12 cellular contexts compared by ENCODE assay signal in the genomic region with DNA sequence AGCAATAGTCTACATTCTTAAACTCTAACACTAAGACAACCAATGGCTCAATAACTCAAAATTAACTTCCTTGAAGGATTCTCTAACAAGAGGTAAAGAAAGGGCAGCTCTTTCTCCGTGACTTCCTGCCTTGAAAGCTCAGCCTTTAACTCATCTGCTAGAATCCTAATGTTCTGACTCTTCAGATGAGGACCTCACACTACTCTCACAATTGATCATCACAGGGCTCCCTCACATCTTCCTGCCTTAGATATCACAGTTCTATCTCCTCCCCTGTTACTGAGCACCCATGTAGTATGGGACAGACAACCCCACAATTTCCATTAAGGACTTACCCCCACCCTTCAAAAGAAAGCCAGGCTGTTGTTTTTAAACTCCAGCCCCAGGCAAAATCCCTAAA. TPM values are rescaled to one million over a fixed set of nuclear protein-coding genes. Genes with fewer than 3 reads are reported as not detected.
DNase-seq lines count a peak whose midpoint lies in the region; ATAC-seq and TF ChIP-seq lines count a peak whose summit lies in the region.
"Had no signal": no experiment of that assay in that cellular context is flagged by ENCODE, and none has a peak within 500 bp of the region (broad histone marks: within the 10 kb centered on the region; RNA-seq: fewer than 3 reads in every experiment).

No MANE protein-coding gene starts in this region.

- H2AFZ ChIP-seq in IMR-90 (replicated peaks; ENCODE audit: low read length, poor library complexity) (no peak overlapping the region), mesenchymal stem cell (ENCODE audit: low read depth, low read length) (no peak overlapping the region)

- 100% methylated on average over 1 of the region's 1 CpG; no CpG with 5 or more reads in 1 of the 2 experiments for WGBS in IMR-90 (ENCODE audit: extremely low coverage in 2 of 2, insufficient read length in 1 of 2), 2 experiments
- 79% methylated on average over 1 of the region's 1 CpG for WGBS in mesenchymal stem cell

- H4K8ac ChIP-seq in IMR-90 (ENCODE audit: low read depth in 2 of 2, low read length in 2 of 2) = no peak overlapping the region
- no peak overlapping the region for H4K8ac ChIP-seq in mesenchymal stem cell (ENCODE audit: low read length)

- H3K27ac Mint-ChIP-seq in activated CD4-positive, alpha-beta T cell treated with anti-CD3 and anti-CD28 coated beads for 36 hours = peak overlapping the region; percentile 84

- TF ChIP-seq RAD21 in IMR-90 (IDR thresholded peaks at IDR 0.05; ENCODE audit: low read length) = no peak

- H3K27me3 Mint-ChIP-seq in activated CD4-positive, alpha-beta T cell treated with anti-CD3 and anti-CD28 coated beads for 36 hours = no peaks in the 10 kb centered on the region

- H3K18ac ChIP-seq in IMR-90 (ENCODE audit: low read depth, low read length) = no peak overlapping the region
- no peak overlapping the region for H3K18ac ChIP-seq in mesenchymal stem cell (ENCODE audit: low read depth in 1 of 2, low read length in 2 of 2)

- peaks cover 8% of the 10 kb centered on the region for H3K36me3 Mint-ChIP-seq in activated CD4-positive, alpha-beta T cell treated with anti-CD3 and anti-CD28 coated beads for 36 hours (ENCODE audit: low read depth)

- no peak overlapping the region for H3K27ac ChIP-seq in IMR-90 (ENCODE audit: insufficient read depth, low read length)
- H3K27ac ChIP-seq in mesenchymal stem cell (ENCODE audit: low read length, poor library complexity, severe bottlenecking) = peak overlapping the region; percentile 10
- no peak overlapping the region for H3K27ac ChIP-seq in lower lobe of right lung
- H3K27ac ChIP-seq: SJCRH30 had no signal

- no peak overlapping the region for H2AK5ac ChIP-seq in IMR-90 (ENCODE audit: low read depth, low read length)
- no peak overlapping the region for H2AK5ac ChIP-seq in mesenchymal stem cell (ENCODE audit: low read length, severe bottlenecking)

- H3K4ac ChIP-seq in IMR-90 (ENCODE audit: low read depth, low read length) (no peak overlapping the region), mesenchymal stem cell (ENCODE audit: low read depth in 1 of 2, low read length in 2 of 2) (no peak overlapping the region)

- H3K27me3 ChIP-seq in IMR-90 (ENCODE audit: control insufficient read depth, insufficient read depth, low read length) = no peaks in the 10 kb centered on the region
- no peaks in the 10 kb centered on the region for H3K27me3 ChIP-seq in mesenchymal stem cell (ENCODE audit: control insufficient read depth in 1 of 2, insufficient read depth in 1 of 2, low read length in 2 of 2)
- no peaks in the 10 kb centered on the region for H3K27me3 ChIP-seq in lower lobe of right lung (ENCODE audit: low read depth)
- H3K27me3 ChIP-seq: SJCRH30 had no signal

- H3K4me1 ChIP-seq in IMR-90 (ENCODE audit: control insufficient read depth, insufficient read depth, low read length) = peaks cover 20% of the 10 kb centered on the region
- H3K4me1 ChIP-seq in mesenchymal stem cell (ENCODE audit: control insufficient read depth, insufficient read depth, low read depth, low read length) = peaks cover 15% of the 10 kb centered on the region
- peaks cover 66% of the 10 kb centered on the region for H3K4me1 ChIP-seq in lower lobe of right lung
- H3K4me1 ChIP-seq: SJCRH30 had no signal

- H3K4me1 Mint-ChIP-seq in activated CD4-positive, alpha-beta T cell treated with anti-CD3 and anti-CD28 coated beads for 36 hours = peaks cover 56% of the 10 kb centered on the region

- peak; percentile 43 for DNase-seq in activated CD4-positive, alpha-beta T cell treated with anti-CD3 and anti-CD28 coated beads for 36 hours
- no peak for DNase-seq in activated CD4-positive, alpha-beta T cell treated with anti-CD3 and anti-CD28 coated beads for 1 hour
- DNase-seq in IMR-90 (no peak), mesenchymal stem cell (no peak), A172 (ENCODE audit: low spot score) (no peak), lower lobe of right lung (no peak), Right ventricle myocardium inferior (ENCODE audit: missing footprints) (no peak)
- DNase-seq: left ventricle myocardium superior; NCI-H526; SJCRH30; stimulated activated CD4-positive, alpha-beta T cell treated with anti-CD3 and anti-CD28 coated beads, Interleukin-2, amount 100 ng/mL, for 24 hours had no signal

- H3K4me3 ChIP-seq in IMR-90 (ENCODE audit: insufficient read depth, low read depth, low read length) (no peak overlapping the region), mesenchymal stem cell (ENCODE audit: insufficient read depth in 1 of 2, low read depth in 1 of 2, low read length in 2 of 2) (no peak overlapping the region), lower lobe of right lung (no peak overlapping the region)
- H3K4me3 ChIP-seq: SJCRH30 had no signal

- in situ Hi-C loops in IMR-90 (cut with MboI; ENCODE audit: low sequenced_read_pairs) = loop anchor here (25.0 kb wide), 1 partner anchor 316 kb away; no protein-coding TSS in a partner anchor

- peaks cover 100% of the 10 kb centered on the region for H4K20me1 ChIP-seq in IMR-90 (ENCODE audit: insufficient read depth, low read length)

- H2BK20ac ChIP-seq in IMR-90 (ENCODE audit: low read depth, low read length) = no peak overlapping the region

- no peaks in the 10 kb centered on the region for H3K9me3 ChIP-seq in IMR-90 (ENCODE audit: control insufficient read depth, insufficient read depth, low read length)
- H3K9me3 ChIP-seq in mesenchymal stem cell (ENCODE audit: control insufficient read depth, low read length) = no peaks in the 10 kb centered on the region
- H3K9me3 ChIP-seq in lower lobe of right lung = no peaks in the 10 kb centered on the region
- H3K9me3 ChIP-seq: SJCRH30 had no signal

- BruUV-seq in IMR-90 (replicated peaks; lab: Mats Ljungman, UMichigan) = no TSS peak

- TF ChIP-seq CTCF in IMR-90 (conservative IDR thresholded peaks at IDR 0.05; ENCODE audit: low read depth, low read length) = no peak
- no peak for TF ChIP-seq CTCF in lower lobe of right lung (IDR thresholded peaks at IDR 0.05)

- no peak overlapping the region for H3K56ac ChIP-seq in IMR-90 (ENCODE audit: extremely low read depth, insufficient read depth, low read length)

- H2BK120ac ChIP-seq in IMR-90 (ENCODE audit: low read depth, low read length) (no peak overlapping the region), mesenchymal stem cell (ENCODE audit: low read depth, low read length) (no peak overlapping the region)

- peaks cover 20% of the 10 kb centered on the region for H3K36me3 ChIP-seq in IMR-90 (ENCODE audit: control insufficient read depth, insufficient read depth, low read length)
- peaks cover 11 to 42% of the 10 kb centered on the region in 2 experiments for H3K36me3 ChIP-seq in mesenchymal stem cell (ENCODE audit: control insufficient read depth in 1 of 2, insufficient read depth in 2 of 2, low read depth in 1 of 2, low read length in 2 of 2)
- H3K36me3 ChIP-seq in lower lobe of right lung = no peaks in the 10 kb centered on the region
- H3K36me3 ChIP-seq: SJCRH30 had no signal

- H2BK15ac ChIP-seq in IMR-90 (ENCODE audit: low read depth, low read length) (no peak overlapping the region), mesenchymal stem cell (ENCODE audit: low read depth, poor library complexity, severe bottlenecking) (no peak overlapping the region)

- peak overlapping the region; percentile 50 for H3K4me3 Mint-ChIP-seq in activated CD4-positive, alpha-beta T cell treated with anti-CD3 and anti-CD28 coated beads for 36 hours

- H3K9ac ChIP-seq in IMR-90 (ENCODE audit: low read depth, low read length) = no peak overlapping the region
- H3K9ac ChIP-seq in mesenchymal stem cell (ENCODE audit: low read length) = no peak overlapping the region

- H3K14ac ChIP-seq in IMR-90 (replicated peaks; ENCODE audit: low read depth, low read length) = no peak overlapping the region
- H3K14ac ChIP-seq in mesenchymal stem cell (ENCODE audit: low read length in 2 of 2) = no peak overlapping the region

- intact Hi-C loops in activated CD4-positive, alpha-beta T cell treated with anti-CD3 and anti-CD28 coated beads for 36 hours (cut with DNase I, micrococcal nuclease) = loop anchor here in 1 of 2 experiments (1.0 kb wide), 1 partner anchor 20 kb away; no protein-coding TSS in a partner anchor
- intact Hi-C loops in IMR-90 (cut with micrococcal nuclease) = no loop called here
- intact Hi-C loops in lower lobe of right lung (cut with DNase I) = no loop called here
- intact Hi-C loops in Right ventricle myocardium inferior (cut with DNase I) = no loop called here

- CTCF ChIA-PET in activated CD4-positive, alpha-beta T cell treated with anti-CD3 and anti-CD28 coated beads for 36 hours (lab: Charles Lee) = interaction anchor here (0.9 to 1.5 kb wide), 5 partner anchors 9 to 207 kb away, joined by 3 to 6 read pairs (median 4); a partner anchor contains a TSS
- CTCF ChIA-PET in IMR-90 (lab: Yijun Ruan, JAX) = no interaction called here

- H3K23ac ChIP-seq in IMR-90 (ENCODE audit: low read depth, low read length) (peak overlapping the region; percentile 79; the same call in 1 of the 2 replicates), mesenchymal stem cell (ENCODE audit: low read length in 2 of 2) (no peak overlapping the region)

- H3K79me1 ChIP-seq in IMR-90 (ENCODE audit: low read depth in 1 of 2, low read length in 2 of 2) = peaks cover 0 to 30% of the 10 kb centered on the region in 2 experiments; a peak in 2 of 4 replicates
- no peaks in the 10 kb centered on the region for H3K79me1 ChIP-seq in mesenchymal stem cell (replicated peaks; ENCODE audit: low read length, poor library complexity, severe bottlenecking)

- no peak for TF ChIP-seq POLR2A in IMR-90 (IDR thresholded peaks at IDR 0.05; ENCODE audit: low read depth, low read length)

- no peaks in the 10 kb centered on the region for H3K9me3 Mint-ChIP-seq in activated CD4-positive, alpha-beta T cell treated with anti-CD3 and anti-CD28 coated beads for 36 hours (ENCODE audit: low read depth)

- no peak overlapping the region for H4K5ac ChIP-seq in IMR-90 (ENCODE audit: low read depth, low read length)

- peaks cover 22% of the 10 kb centered on the region for H3K9me1 ChIP-seq in IMR-90 (ENCODE audit: insufficient read depth, low read length)

- no peak overlapping the region for H2AK9ac ChIP-seq in IMR-90 (replicated peaks; ENCODE audit: low read depth, low read length, poor library complexity)

- dilution Hi-C loops in IMR-90 (cut with HindIII; ENCODE audit: low sequenced_read_pairs, unreplicated experiment) = no loop called here

- H4K91ac ChIP-seq in IMR-90 (ENCODE audit: insufficient read depth, low read depth, low read length) (no peak overlapping the region), mesenchymal stem cell (ENCODE audit: low read length) (no peak overlapping the region)

- POLR2A ChIA-PET in activated CD4-positive, alpha-beta T cell treated with anti-CD3 and anti-CD28 coated beads for 36 hours (lab: Charles Lee) = interaction anchor here (0.5 to 0.6 kb wide), 2 partner anchors 123 to 444 kb away, joined by 3 to 4 read pairs; no protein-coding TSS in a partner anchor
- POLR2A ChIA-PET in IMR-90 (lab: Charles Lee; ENCODE audit: unreplicated experiment) = no interaction called here

- H2BK5ac ChIP-seq in IMR-90 (ENCODE audit: low read depth, low read length, poor library complexity, severe bottlenecking) (peak overlapping the region; percentile 61), mesenchymal stem cell (ENCODE audit: low read depth, low read length, poor library complexity, severe bottlenecking) (no peak overlapping the region)

- H2BK12ac ChIP-seq in mesenchymal stem cell (ENCODE audit: low read length in 2 of 2) = no peak overlapping the region

- H3K4me2 ChIP-seq in IMR-90 (ENCODE audit: low read depth, low read length) (peak overlapping the region; percentile 30; the same call in 1 of the 2 replicates), mesenchymal stem cell (ENCODE audit: low read length, poor library complexity, severe bottlenecking) (no peak overlapping the region)

- peak; percentile 99 for ATAC-seq in activated CD4-positive, alpha-beta T cell treated with anti-CD3 and anti-CD28 coated beads for 36 hours
- peak; percentile 59 for ATAC-seq in GM19372 (IDR thresholded peaks at IDR 0.05; ENCODE audit: low read depth, unreplicated experiment)
- no peak for ATAC-seq in IMR-90 (ENCODE audit: low read depth)
- no peak for ATAC-seq in lower lobe of right lung
- ATAC-seq in Right ventricle myocardium inferior = no peak
- ATAC-seq: left ventricle myocardium superior had no signal

RNA-seq across cellular contexts. Expression of a gene that starts 33.5 kb away (rescaled TPM):
- total RNA-seq in activated CD4-positive, alpha-beta T cell treated with anti-CD3 and anti-CD28 coated beads for 36 hours = 10 to 100 TPM; 13.9 to 15.0 TPM
- 736 and 774 TPM in 2 replicates for total RNA-seq in IMR-90 (2012; rRNA removed)
- 119 and 131 TPM in 2 replicates for polyA plus RNA-seq in IMR-90 (2012; rRNA removed)
- 23.6 and 30.3 TPM in 2 replicates for polyA plus RNA-seq in IMR-90 (2012; cell fraction: cytosol; rRNA removed)
- 34.4 and 346 TPM in 2 replicates for polyA plus RNA-seq in IMR-90 (2012; cell fraction: nucleus; rRNA removed; ENCODE audit: low replicate concordance)
- 127 TPM for polyA plus RNA-seq in mesenchymal stem cell (2013, experiment 1 of 2)
- polyA plus RNA-seq in mesenchymal stem cell (2013, experiment 2 of 2) = 126 TPM
- 45.6 and 50.8 TPM in 2 replicates for total RNA-seq in A172 (2014; rRNA removed; shearing (Covaris generic))
- total RNA-seq in lower lobe of right lung = 39.6 TPM
- total RNA-seq in Right ventricle myocardium inferior = 12.3 TPM

Comparison
In these comparisons a context has a peak if more than half of its experiments do, and no peak if none do; other contexts are left out.
1. ATAC-seq: peak in activated CD4-positive, alpha-beta T cell treated with anti-CD3 and anti-CD28 coated beads for 36 hours (single experiment) and GM19372 (single experiment); none in IMR-90 (single experiment), lower lobe of right lung (0 of 2) and Right ventricle myocardium inferior (single experiment).
2. RNA of a gene that starts 33.5 kb away (total RNA-seq): 736 to 774 TPM in IMR-90; 45.6 to 50.8 TPM in A172, 39.6 TPM in lower lobe of right lung (single experiment), 13.9 to 15.0 TPM in activated CD4-positive, alpha-beta T cell treated with anti-CD3 and anti-CD28 coated beads for 36 hours and 12.3 TPM in Right ventricle myocardium inferior (single experiment); every median in the first group is over 10 times any median in the second.